ENCODE assay signal across 21 cellular contexts in the genomic region with DNA sequence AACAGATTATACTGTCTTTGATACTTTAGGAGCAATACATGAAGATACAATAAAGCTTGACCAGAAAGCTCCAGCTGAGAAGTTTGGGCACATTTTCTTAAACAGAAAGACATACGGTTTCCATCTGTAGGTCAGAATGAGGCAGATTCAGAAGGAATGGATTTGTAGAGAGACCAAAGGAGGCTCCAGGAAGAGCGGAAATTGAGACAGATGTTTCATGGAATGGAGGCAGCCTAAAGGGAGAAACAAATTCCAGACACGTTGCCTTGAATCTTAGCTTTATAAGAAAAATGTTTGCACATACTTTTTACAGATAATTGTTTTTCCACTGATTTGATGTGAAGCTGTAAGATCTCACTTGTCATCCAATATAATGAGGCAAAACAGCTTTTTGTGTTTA. TPM values are rescaled to one million over a fixed set of nuclear protein-coding genes. Genes with fewer than 3 reads are reported as not detected.
A peak's percentile ranks its signal among the peaks of the same experiment; 100 is the strongest.
DNase-seq lines count a peak whose midpoint lies in the region; TF ChIP-seq lines count a peak whose summit lies in the region.
"Had no signal": no experiment of that assay in that cellular context is flagged by ENCODE, and none has a peak within 500 bp of the region (broad histone marks: within the 10 kb centered on the region; RNA-seq: fewer than 3 reads in every experiment).

No MANE protein-coding gene starts in this region.

- no peak overlapping the region for H2BK12ac ChIP-seq in mesenchymal stem cell (ENCODE audit: low read length in 2 of 2)

- no peak overlapping the region for H2BK120ac ChIP-seq in mesenchymal stem cell (ENCODE audit: low read depth, low read length)

- no peak overlapping the region for H2BK15ac ChIP-seq in mesenchymal stem cell (ENCODE audit: low read depth, poor library complexity, severe bottlenecking)

- H3K4me3 Mint-ChIP-seq in Caco-2 (ENCODE audit: unreplicated experiment) = no peak overlapping the region
- H3K4me3 Mint-ChIP-seq: GM23338, nephron progenitor cell, T-cell had no signal

- no peaks in the 10 kb centered on the region for H3K36me3 Mint-ChIP-seq in Caco-2 (ENCODE audit: insufficient read depth, unreplicated experiment)
- H3K36me3 Mint-ChIP-seq: T-cell had no signal

- H3K9ac ChIP-seq in GM23248 = 0 out of 2 replicates have a peak overlapping the region, but pooled peaks have one; percentile 20
- peak overlapping the region; percentile 60 for H3K9ac ChIP-seq in mesenchymal stem cell (ENCODE audit: low read length)
- H3K9ac ChIP-seq: KMS-11 had no signal

- H3K79me2 ChIP-seq in GM23248 (ENCODE audit: insufficient read depth) = no peaks in the 10 kb centered on the region

- H2AK5ac ChIP-seq in mesenchymal stem cell (ENCODE audit: low read length, severe bottlenecking) = no peak overlapping the region

- 0 out of 2 replicates have a peak overlapping the region, but pooled peaks have one; percentile 20 for H3K4me3 ChIP-seq in GM23248
- no peak overlapping the region for H3K4me3 ChIP-seq in mesenchymal stem cell (ENCODE audit: insufficient read depth in 1 of 2, low read depth in 1 of 2, low read length in 2 of 2)
- no peak overlapping the region for H3K4me3 ChIP-seq in urinary bladder (ENCODE audit: low read depth, low read length)
- no peak overlapping the region for H3K4me3 ChIP-seq in Caco-2 (ENCODE audit: low read depth, low read length)
- H3K4me3 ChIP-seq: esophagus muscularis mucosa, GM23338, testis had no signal

- no TSS peak for BruUV-seq in Caco-2 (replicated peaks; lab: Mats Ljungman, UMichigan)

- CTCF ChIA-PET in Caco-2 (lab: Charles Lee) = no interaction called here

- no peak overlapping the region for H3K4ac ChIP-seq in mesenchymal stem cell (ENCODE audit: low read depth in 1 of 2, low read length in 2 of 2)

- H3K36me3 ChIP-seq in GM23248 (ENCODE audit: low read depth) = no peaks in the 10 kb centered on the region
- H3K36me3 ChIP-seq in mesenchymal stem cell (ENCODE audit: control insufficient read depth in 1 of 2, insufficient read depth in 2 of 2, low read depth in 1 of 2, low read length in 2 of 2) = no peaks in the 10 kb centered on the region
- no peaks in the 10 kb centered on the region for H3K36me3 ChIP-seq in urinary bladder (ENCODE audit: insufficient read depth)
- no peaks in the 10 kb centered on the region for H3K36me3 ChIP-seq in Caco-2 (ENCODE audit: control insufficient read depth, insufficient read depth, low read length)
- H3K36me3 ChIP-seq: BE2C, esophagus muscularis mucosa had no signal

- intact Hi-C loops in Caco-2 (cut with micrococcal nuclease; ENCODE audit: unreplicated experiment) = loop anchor here (1.0 to 5.0 kb wide), 2 partner anchors 197 to 263 kb away; no protein-coding TSS in a partner anchor

- no peak overlapping the region for H4K91ac ChIP-seq in mesenchymal stem cell (ENCODE audit: low read length)

- POLR2A ChIA-PET in Caco-2 (lab: Charles Lee) = no interaction called here

- DNase-seq in GM23248 = peak; percentile 45
- peak; percentile 54 for DNase-seq in dedifferentiated amniotic fluid mesenchymal stem cell (ENCODE audit: extremely low spot score)
- peak; percentile 23 for DNase-seq in mesenchymal stem cell
- DNase-seq in NCI-H1048 (lab: John Stamatoyannopoulos, UW) = no peak
- DNase-seq in COR-L47 (lab: John Stamatoyannopoulos, UW) = no peak
- DNase-seq in Caco-2 = no peak
- DNase-seq: anterior cingulate cortex; BE2C; effector CD8-positive, alpha-beta T cell; hypothalamus; NCI-H2081; nephron progenitor cell; T-cell; testis had no signal

- H3K4me1 Mint-ChIP-seq in Caco-2 (ENCODE audit: low read depth, unreplicated experiment) = no peaks in the 10 kb centered on the region
- H3K4me1 Mint-ChIP-seq: T-cell had no signal

- H3K14ac ChIP-seq in mesenchymal stem cell (ENCODE audit: low read length in 2 of 2) = no peak overlapping the region

- TF ChIP-seq CTCF in Caco-2 (IDR thresholded peaks at IDR 0.05; ENCODE audit: insufficient read depth in 1 of 2, low read depth in 1 of 2, low read length in 1 of 2, severe bottlenecking in 1 of 2, unreplicated experiment in 1 of 2) = no peak

- H3K4me1 ChIP-seq in GM23248 (ENCODE audit: insufficient read depth) (peaks cover 18% of the 10 kb centered on the region), mesenchymal stem cell (ENCODE audit: control insufficient read depth, insufficient read depth, low read depth, low read length) (no peaks in the 10 kb centered on the region), urinary bladder (ENCODE audit: insufficient read depth) (no peaks in the 10 kb centered on the region), Caco-2 (no peaks in the 10 kb centered on the region)
- H3K4me1 ChIP-seq: esophagus muscularis mucosa, testis had no signal

- WGBS in GM23248 (ENCODE audit: low coverage in 1 of 2, low lambda C conversion rate in 2 of 2, missing lambda C conversion rate in 2 of 2), 2 experiments = 9 to 11% methylated on average over 3 of the region's 3 CpGs
- WGBS in mesenchymal stem cell = 72% methylated on average over 2 of the region's 3 CpGs
- WGBS in urinary bladder = 49% methylated on average over 3 of the region's 3 CpGs

- H3K4me2 ChIP-seq in GM23248 (ENCODE audit: unreplicated experiment) (peak overlapping the region; percentile 16), mesenchymal stem cell (ENCODE audit: low read length, poor library complexity, severe bottlenecking) (no peak overlapping the region)
- H3K4me2 ChIP-seq: GM23338, KMS-11 had no signal

- H3K9me3 ChIP-seq in GM23248 (ENCODE audit: low read depth) (no peaks in the 10 kb centered on the region), mesenchymal stem cell (ENCODE audit: control insufficient read depth, low read length) (no peaks in the 10 kb centered on the region), Caco-2 (no peaks in the 10 kb centered on the region)
- H3K9me3 ChIP-seq: BE2C, esophagus muscularis mucosa, testis had no signal

- H3K23ac ChIP-seq in mesenchymal stem cell (ENCODE audit: low read length in 2 of 2) = no peak overlapping the region

- no peaks in the 10 kb centered on the region for H4K20me1 ChIP-seq in GM23248 (ENCODE audit: insufficient read depth)

- H3K27me3 Mint-ChIP-seq in Caco-2 (ENCODE audit: insufficient read depth, unreplicated experiment) = no peaks in the 10 kb centered on the region

- H3K27ac ChIP-seq in GM23248 (peak overlapping the region; percentile 1; the same call in 1 of the 2 replicates), mesenchymal stem cell (ENCODE audit: low read length, poor library complexity, severe bottlenecking) (no peak overlapping the region), urinary bladder (ENCODE audit: low read depth) (peak overlapping the region; percentile 77)
- H3K27ac ChIP-seq: KMS-11 had no signal

- no peak overlapping the region for H2BK5ac ChIP-seq in mesenchymal stem cell (ENCODE audit: low read depth, low read length, poor library complexity, severe bottlenecking)

- H2AFZ ChIP-seq in GM23248 (peak overlapping the region; percentile 83), mesenchymal stem cell (ENCODE audit: low read depth, low read length) (no peak overlapping the region)
- H2AFZ ChIP-seq: GM23338 had no signal

- no peaks in the 10 kb centered on the region for H3K79me1 ChIP-seq in mesenchymal stem cell (replicated peaks; ENCODE audit: low read length, poor library complexity, severe bottlenecking)

- H3K27me3 ChIP-seq in GM23248 (replicated peaks; ENCODE audit: insufficient read depth) (no peaks in the 10 kb centered on the region), mesenchymal stem cell (ENCODE audit: control insufficient read depth in 1 of 2, insufficient read depth in 1 of 2, low read length in 2 of 2) (no peaks in the 10 kb centered on the region), Caco-2 (replicated peaks; ENCODE audit: control insufficient read depth, insufficient read depth, low read length) (no peaks in the 10 kb centered on the region)
- H3K27me3 ChIP-seq: BE2C, esophagus muscularis mucosa, testis had no signal

- H3K18ac ChIP-seq in mesenchymal stem cell (ENCODE audit: low read depth in 1 of 2, low read length in 2 of 2) = no peak overlapping the region

- in situ Hi-C loops in GM23248 (cut with MboI) = loop anchor here (10.0 kb wide), 3 partner anchors 125 to 375 kb away; no protein-coding TSS in a partner anchor

- H3K9me3 Mint-ChIP-seq in Caco-2 (ENCODE audit: unreplicated experiment) = peaks cover 6% of the 10 kb centered on the region
- H3K9me3 Mint-ChIP-seq: nephron progenitor cell, T-cell had no signal

- H3K9me2 ChIP-seq in GM23248 (ENCODE audit: insufficient read depth) = no peaks in the 10 kb centered on the region

- no peak overlapping the region for H3K27ac Mint-ChIP-seq in Caco-2 (ENCODE audit: unreplicated experiment)
- H3K27ac Mint-ChIP-seq: GM23338, nephron progenitor cell, T-cell had no signal

- no peak overlapping the region for H4K8ac ChIP-seq in mesenchymal stem cell (ENCODE audit: low read length)

- H3F3A ChIP-seq in GM23248 (ENCODE audit: insufficient read depth) = no peaks in the 10 kb centered on the region

RNA-seq across cellular contexts. Expression of a gene that starts 24.8 kb away (rescaled TPM):
- total RNA-seq in GM23248 (2014; rRNA removed; shearing (Covaris generic)) = not detected in 2 replicates
- not detected in 2 replicates for polyA plus RNA-seq in GM23248 (2016; fragmentation: Nextera tagmentation; extraction: Ambion mirVana)
- 0.08 TPM for polyA plus RNA-seq in mesenchymal stem cell (2013, experiment 1 of 2)
- polyA plus RNA-seq in mesenchymal stem cell (2013, experiment 2 of 2) = not detected
- 1.2 TPM for total RNA-seq in urinary bladder
- not detected for polyA plus RNA-seq in urinary bladder
- not detected in 2 replicates for total RNA-seq in Caco-2 (2022)
- total RNA-seq: esophagus muscularis mucosa, GM23338, NCI-H460, pulmonary artery endothelial cell, T-cell, testis had no signal
- polyA plus RNA-seq: GM23338, keratinocyte had no signal

RNA-seq across cellular contexts. Expression of a gene that starts 25.0 kb away (rescaled TPM):
- not detected in 2 replicates for total RNA-seq in GM23248 (2014; rRNA removed; shearing (Covaris generic))
- polyA plus RNA-seq in GM23248 (2016; fragmentation: Nextera tagmentation; extraction: Ambion mirVana) (not detected in 2 replicates), urinary bladder (not detected)
- not detected for polyA plus RNA-seq in mesenchymal stem cell (2013, experiment 1 of 2)
- polyA plus RNA-seq in mesenchymal stem cell (2013, experiment 2 of 2) = not detected
- total RNA-seq in urinary bladder (not detected), Caco-2 (2022) (not detected in 2 replicates)
- total RNA-seq: esophagus muscularis mucosa, GM23338, NCI-H460, pulmonary artery endothelial cell, T-cell had no signal
- polyA plus RNA-seq: GM23338, keratinocyte had no signal

Comparison
In these comparisons a context has a peak if more than half of its experiments do, and no peak if none do; other contexts are left out.
1. DNase-seq: peak in GM23248 (single experiment), dedifferentiated amniotic fluid mesenchymal stem cell (single experiment) and mesenchymal stem cell (single experiment); none in NCI-H1048 (single experiment), COR-L47 (single experiment) and Caco-2 (0 of 2).